Comparison of ENCODE assay signal across 8 cellular contexts in genomic region chr3:151037746-151038145, GRCh38. TPM values are rescaled to one million over a fixed set of nuclear protein-coding genes. Genes with fewer than 3 reads are reported as not detected.
DNase-seq lines count a peak whose midpoint lies in the region; ATAC-seq, FAIRE-seq and TF ChIP-seq lines count a peak whose summit lies in the region.

No MANE protein-coding gene starts in this region.

- H3K4me3 ChIP-seq in HCT116 (replicated peaks in 1 of 2; ENCODE audit: low read depth in 1 of 2, low read length in 2 of 2) = peak overlapping the region in 1 of 2 experiments; percentile 8; a peak in 1 of 4 replicates
- no peak overlapping the region for H3K4me3 ChIP-seq in small intestine (ENCODE audit: low read depth in 1 of 2, low read length in 2 of 2)

- BruUV-seq in HCT116 (replicated peaks; lab: Mats Ljungman, UMichigan) = no TSS peak

- no peak overlapping the region for H3K27ac Mint-ChIP-seq in activated naive CD4-positive, alpha-beta T cell treated with anti-CD3 and anti-CD28 coated beads, Interleukin-2, amount 10 ng/mL, durations not matched to agents 7 days and 5 days

- H3K27me3 ChIP-seq in HCT116 (ENCODE audit: insufficient read depth, low read length) = no peaks in the 10 kb centered on the region
- H3K27me3 ChIP-seq in small intestine (ENCODE audit: control insufficient read depth in 2 of 2, insufficient read depth in 2 of 2, low read length in 2 of 2) = no peaks in the 10 kb centered on the region

- H3K36me3 ChIP-seq in HCT116 (ENCODE audit: control insufficient read depth in 1 of 2, insufficient read depth in 2 of 2, low read length in 2 of 2) (no peaks in the 10 kb centered on the region), small intestine (ENCODE audit: control insufficient read depth in 2 of 2, insufficient read depth in 2 of 2, low read length in 2 of 2) (no peaks in the 10 kb centered on the region)

- CTCF ChIA-PET in HCT116 (lab: Charles Lee) = no interaction called here
- CTCF ChIA-PET in activated naive CD4-positive, alpha-beta T cell treated with anti-CD3 and anti-CD28 coated beads, Interleukin-2, amount 10 ng/mL, durations not matched to agents 7 days and 5 days (lab: Charles Lee) = no interaction called here

- peak overlapping the region; percentile 75 for H2AFZ ChIP-seq in HCT116 (ENCODE audit: low read depth, low read length, poor library complexity, severe bottlenecking)

- no peaks in the 10 kb centered on the region for H3K4me1 Mint-ChIP-seq in activated naive CD4-positive, alpha-beta T cell treated with anti-CD3 and anti-CD28 coated beads, Interleukin-2, amount 10 ng/mL, durations not matched to agents 7 days and 5 days

- no peaks in the 10 kb centered on the region for H4K20me1 ChIP-seq in HCT116 (ENCODE audit: insufficient read depth)

- WGBS in small intestine, 3 donors = 20 to 37% (median 24%) methylated on average over 2 of the region's 2 CpGs

- peak overlapping the region; percentile 49 for H3K4me2 ChIP-seq in HCT116 (ENCODE audit: low read length)

- H3K79me2 ChIP-seq in HCT116 (ENCODE audit: insufficient read depth, low read length) = no peaks in the 10 kb centered on the region

- H3K9me2 ChIP-seq in HCT116 (ENCODE audit: insufficient read depth) = no peaks in the 10 kb centered on the region

- H3K36me3 Mint-ChIP-seq in activated naive CD4-positive, alpha-beta T cell treated with anti-CD3 and anti-CD28 coated beads, Interleukin-2, amount 10 ng/mL, durations not matched to agents 7 days and 5 days = no peaks in the 10 kb centered on the region

- no peak for TF ChIP-seq CTCF in HCT116 (IDR thresholded peaks at IDR 0.05 in 2 of 3, conservative IDR thresholded peaks at IDR 0.05 in 1 of 3; ENCODE audit: borderline replicate concordance in 1 of 3, insufficient read depth in 1 of 3, low read depth in 2 of 3, low read length in 2 of 3)

- no peak overlapping the region for H3K9ac ChIP-seq in HCT116 (ENCODE audit: low read length)

- TF ChIP-seq RAD21 in HCT116 (IDR thresholded peaks at IDR 0.05; ENCODE audit: low read depth) = no peak

- POLR2A ChIA-PET in HCT116 (lab: Charles Lee) = no interaction called here

- no peak overlapping the region for H3K27ac ChIP-seq in HCT116 (ENCODE audit: low read depth, low read length)
- H3K27ac ChIP-seq in small intestine (ENCODE audit: low read depth in 1 of 2, low read length in 1 of 2) = no peak overlapping the region

- ATAC-seq in HCT116 (peak; percentile 81), left cardiac atrium (peak in 1 of 2 donors; percentile 93)

- H3K9me3 ChIP-seq in HCT116 (ENCODE audit: control insufficient read depth in 1 of 2, insufficient read depth in 1 of 2, low read depth in 1 of 2, low read length in 2 of 2) (no peaks in the 10 kb centered on the region), small intestine (ENCODE audit: control insufficient read depth, low read depth) (no peaks in the 10 kb centered on the region)

- DNase-seq in HCT116 (ENCODE audit: low read depth, low spot score) (peak; percentile 4), T1000 (lab: John Stamatoyannopoulos, UW) (peak; percentile 70), left cardiac atrium (peak; percentile 53), small intestine (peak; percentile 28), SIG-M5 (lab: John Stamatoyannopoulos, UW) (no peak), NCI-H1436 (lab: John Stamatoyannopoulos, UW) (no peak), GDM1 (lab: John Stamatoyannopoulos, UW) (no peak)
- DNase-seq in activated naive CD4-positive, alpha-beta T cell treated with anti-CD3 and anti-CD28 coated beads, Interleukin-2, amount 10 ng/mL, durations not matched to agents 7 days and 5 days = no peak

- H3K9me3 Mint-ChIP-seq in activated naive CD4-positive, alpha-beta T cell treated with anti-CD3 and anti-CD28 coated beads, Interleukin-2, amount 10 ng/mL, durations not matched to agents 7 days and 5 days = no peaks in the 10 kb centered on the region

- FAIRE-seq in small intestine (lab: Jason Lieb, UNC) = no peak

- H3K4me3 Mint-ChIP-seq in activated naive CD4-positive, alpha-beta T cell treated with anti-CD3 and anti-CD28 coated beads, Interleukin-2, amount 10 ng/mL, durations not matched to agents 7 days and 5 days = no peak overlapping the region

- no peak for TF ChIP-seq POLR2A in HCT116 (IDR thresholded peaks at IDR 0.05; ENCODE audit: borderline replicate concordance, extremely low read depth, insufficient read depth, insufficient read length)

- RAD21 ChIA-PET in HCT116 (lab: Charles Lee; ENCODE audit: low non-redundant PET in 1 of 2, low total read pairs in 2 of 2, uncharacterized antibody in 2 of 2, unreplicated experiment in 2 of 2) = no interaction called here

- H3K4me1 ChIP-seq in HCT116 (ENCODE audit: control insufficient read depth in 1 of 2, insufficient read depth in 2 of 2, low read length in 2 of 2) (peaks cover 6 to 11% of the 10 kb centered on the region in 2 experiments), small intestine (ENCODE audit: control insufficient read depth in 2 of 2, insufficient read depth in 1 of 2, low read depth in 1 of 2, low read length in 1 of 2) (no peaks in the 10 kb centered on the region)

- no peaks in the 10 kb centered on the region for H3K27me3 Mint-ChIP-seq in activated naive CD4-positive, alpha-beta T cell treated with anti-CD3 and anti-CD28 coated beads, Interleukin-2, amount 10 ng/mL, durations not matched to agents 7 days and 5 days

- intact Hi-C loops in HCT116 (cut with micrococcal nuclease) (no loop called here), left cardiac atrium (cut with DNase I) (no loop called here)

TF ChIP-seq in HCT116, 20 proteins besides CTCF, POLR2A, EP300 and RAD21:
- no peak for TF ChIP-seq ZNF274 (IDR thresholded peaks at IDR 0.05; ENCODE audit: low read depth, low read length)
- TF ChIP-seq JUND (IDR thresholded peaks at IDR 0.05) = peak; percentile 49
- 0 out of 2 replicates have a peak, but pooled peaks have one; percentile 35 for TF ChIP-seq FOSL1 (IDR thresholded peaks at IDR 0.05; ENCODE audit: low read depth)
- TF ChIP-seq EZH2 (IDR thresholded peaks at IDR 0.05) = no peak
- TF ChIP-seq ELF1 (IDR thresholded peaks at IDR 0.05; ENCODE audit: borderline replicate concordance, low read depth) = peak; percentile 23; the same call in 1 of the 2 replicates
- TF ChIP-seq ATF3 (IDR thresholded peaks at IDR 0.05) = no peak

RNA-seq across cellular contexts. Expression of gene MED12L, which starts 47.7 kb away (rescaled TPM):
- total RNA-seq in HCT116 (2021; ENCODE audit: unreplicated experiment) (6.4 TPM), left cardiac atrium (under 1 TPM; 0.44 to 0.50 TPM)
- 0.66 and 1.1 TPM in 2 replicates for polyA plus RNA-seq in HCT116 (2012)
- polyA plus RNA-seq in small intestine = under 1 TPM; 0.16 to 0.45 (median 0.27) TPM

Comparison
In these comparisons a context has a peak if more than half of its experiments do, and no peak if none do; other contexts are left out.
1. DNase-seq: peak in HCT116 (single experiment), T1000 (single experiment), left cardiac atrium (single experiment) and small intestine (single experiment); none in SIG-M5 (single experiment), NCI-H1436 (single experiment), GDM1 (single experiment) and activated naive CD4-positive, alpha-beta T cell treated with anti-CD3 and anti-CD28 coated beads, Interleukin-2, amount 10 ng/mL, durations not matched to agents 7 days and 5 days (single experiment).